In the genomic region with DNA sequence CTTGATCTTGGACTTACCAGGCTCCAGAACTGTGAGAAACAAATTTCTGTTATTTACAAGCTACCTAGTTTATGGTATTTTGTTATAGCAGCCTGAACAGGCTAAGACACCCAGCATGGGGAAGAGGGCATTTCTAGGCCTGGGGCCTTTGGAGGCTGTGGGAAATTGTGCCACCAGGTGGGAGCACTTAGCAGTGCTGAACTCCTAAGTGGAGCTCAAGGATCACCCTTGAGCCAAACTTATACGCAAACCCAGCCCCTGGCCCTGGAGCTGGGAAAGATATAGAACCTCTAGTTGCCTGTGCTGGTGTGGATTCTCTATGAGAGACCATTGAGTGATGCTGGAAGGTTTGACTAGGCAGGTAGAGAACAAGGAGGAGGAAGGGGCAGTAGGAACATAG, we compare ENCODE assay signal across 2 cellular contexts.
TF ChIP-seq lines count a peak whose summit lies in the region.

No MANE protein-coding gene starts in this region.

TF ChIP-seq in HCT116, 20 proteins besides CTCF, POLR2A, EP300 and RAD21:
- no peak for TF ChIP-seq EZH2 (IDR thresholded peaks at IDR 0.05)
- TF ChIP-seq YY1 (IDR thresholded peaks at IDR 0.05; ENCODE audit: extremely low read depth, insufficient replicate concordance, low read depth, low read length), result no peak
- no peak for TF ChIP-seq FOSL1 (IDR thresholded peaks at IDR 0.05; ENCODE audit: low read depth)
- TF ChIP-seq JUND (IDR thresholded peaks at IDR 0.05), result no peak
- TF ChIP-seq SRF (IDR thresholded peaks at IDR 0.05; ENCODE audit: low read depth), result no peak
- no peak for TF ChIP-seq POLR2AphosphoS5 (IDR thresholded peaks at IDR 0.05; ENCODE audit: low read depth, low read length)
- TF ChIP-seq SIN3A (IDR thresholded peaks at IDR 0.05; ENCODE audit: low read depth), result no peak

TF ChIP-seq in WTC11, 78 proteins besides CTCF, POLR2A, EP300 and RAD21:
- TF ChIP-seq, protein P1, sequence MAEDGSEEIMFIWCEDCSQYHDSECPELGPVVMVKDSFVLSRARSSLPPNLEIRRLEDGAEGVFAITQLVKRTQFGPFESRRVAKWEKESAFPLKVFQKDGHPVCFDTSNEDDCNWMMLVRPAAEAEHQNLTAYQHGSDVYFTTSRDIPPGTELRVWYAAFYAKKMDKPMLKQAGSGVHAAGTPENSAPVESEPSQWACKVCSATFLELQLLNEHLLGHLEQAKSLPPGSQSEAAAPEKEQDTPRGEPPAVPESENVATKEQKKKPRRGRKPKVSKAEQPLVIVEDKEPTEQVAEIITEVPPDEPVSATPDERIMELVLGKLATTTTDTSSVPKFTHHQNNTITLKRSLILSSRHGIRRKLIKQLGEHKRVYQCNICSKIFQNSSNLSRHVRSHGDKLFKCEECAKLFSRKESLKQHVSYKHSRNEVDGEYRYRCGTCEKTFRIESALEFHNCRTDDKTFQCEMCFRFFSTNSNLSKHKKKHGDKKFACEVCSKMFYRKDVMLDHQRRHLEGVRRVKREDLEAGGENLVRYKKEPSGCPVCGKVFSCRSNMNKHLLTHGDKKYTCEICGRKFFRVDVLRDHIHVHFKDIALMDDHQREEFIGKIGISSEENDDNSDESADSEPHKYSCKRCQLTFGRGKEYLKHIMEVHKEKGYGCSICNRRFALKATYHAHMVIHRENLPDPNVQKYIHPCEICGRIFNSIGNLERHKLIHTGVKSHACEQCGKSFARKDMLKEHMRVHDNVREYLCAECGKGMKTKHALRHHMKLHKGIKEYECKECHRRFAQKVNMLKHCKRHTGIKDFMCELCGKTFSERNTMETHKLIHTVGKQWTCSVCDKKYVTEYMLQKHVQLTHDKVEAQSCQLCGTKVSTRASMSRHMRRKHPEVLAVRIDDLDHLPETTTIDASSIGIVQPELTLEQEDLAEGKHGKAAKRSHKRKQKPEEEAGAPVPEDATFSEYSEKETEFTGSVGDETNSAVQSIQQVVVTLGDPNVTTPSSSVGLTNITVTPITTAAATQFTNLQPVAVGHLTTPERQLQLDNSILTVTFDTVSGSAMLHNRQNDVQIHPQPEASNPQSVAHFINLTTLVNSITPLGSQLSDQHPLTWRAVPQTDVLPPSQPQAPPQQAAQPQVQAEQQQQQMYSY (CRISPR knock-in tag; IDR thresholded peaks at IDR 0.05), result no peak
- TF ChIP-seq SMAD4 (CRISPR knock-in tag; IDR thresholded peaks at IDR 0.05) (no peak), SOX15 (CRISPR knock-in tag; IDR thresholded peaks at IDR 0.05) (no peak), IRF2 (CRISPR knock-in tag; IDR thresholded peaks at IDR 0.05; ENCODE audit: borderline replicate concordance, low read depth) (no peak), NFE2L1 (CRISPR knock-in tag; IDR thresholded peaks at IDR 0.05) (no peak), NFYB (CRISPR knock-in tag; conservative IDR thresholded peaks at IDR 0.05; ENCODE audit: low read depth) (no peak), ZNF671 (CRISPR knock-in tag; IDR thresholded peaks at IDR 0.05) (no peak)
- TF ChIP-seq, protein P2, sequence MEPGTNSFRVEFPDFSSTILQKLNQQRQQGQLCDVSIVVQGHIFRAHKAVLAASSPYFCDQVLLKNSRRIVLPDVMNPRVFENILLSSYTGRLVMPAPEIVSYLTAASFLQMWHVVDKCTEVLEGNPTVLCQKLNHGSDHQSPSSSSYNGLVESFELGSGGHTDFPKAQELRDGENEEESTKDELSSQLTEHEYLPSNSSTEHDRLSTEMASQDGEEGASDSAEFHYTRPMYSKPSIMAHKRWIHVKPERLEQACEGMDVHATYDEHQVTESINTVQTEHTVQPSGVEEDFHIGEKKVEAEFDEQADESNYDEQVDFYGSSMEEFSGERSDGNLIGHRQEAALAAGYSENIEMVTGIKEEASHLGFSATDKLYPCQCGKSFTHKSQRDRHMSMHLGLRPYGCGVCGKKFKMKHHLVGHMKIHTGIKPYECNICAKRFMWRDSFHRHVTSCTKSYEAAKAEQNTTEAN (CRISPR knock-in tag; IDR thresholded peaks at IDR 0.05), result no peak
- TF ChIP-seq, protein P3, sequence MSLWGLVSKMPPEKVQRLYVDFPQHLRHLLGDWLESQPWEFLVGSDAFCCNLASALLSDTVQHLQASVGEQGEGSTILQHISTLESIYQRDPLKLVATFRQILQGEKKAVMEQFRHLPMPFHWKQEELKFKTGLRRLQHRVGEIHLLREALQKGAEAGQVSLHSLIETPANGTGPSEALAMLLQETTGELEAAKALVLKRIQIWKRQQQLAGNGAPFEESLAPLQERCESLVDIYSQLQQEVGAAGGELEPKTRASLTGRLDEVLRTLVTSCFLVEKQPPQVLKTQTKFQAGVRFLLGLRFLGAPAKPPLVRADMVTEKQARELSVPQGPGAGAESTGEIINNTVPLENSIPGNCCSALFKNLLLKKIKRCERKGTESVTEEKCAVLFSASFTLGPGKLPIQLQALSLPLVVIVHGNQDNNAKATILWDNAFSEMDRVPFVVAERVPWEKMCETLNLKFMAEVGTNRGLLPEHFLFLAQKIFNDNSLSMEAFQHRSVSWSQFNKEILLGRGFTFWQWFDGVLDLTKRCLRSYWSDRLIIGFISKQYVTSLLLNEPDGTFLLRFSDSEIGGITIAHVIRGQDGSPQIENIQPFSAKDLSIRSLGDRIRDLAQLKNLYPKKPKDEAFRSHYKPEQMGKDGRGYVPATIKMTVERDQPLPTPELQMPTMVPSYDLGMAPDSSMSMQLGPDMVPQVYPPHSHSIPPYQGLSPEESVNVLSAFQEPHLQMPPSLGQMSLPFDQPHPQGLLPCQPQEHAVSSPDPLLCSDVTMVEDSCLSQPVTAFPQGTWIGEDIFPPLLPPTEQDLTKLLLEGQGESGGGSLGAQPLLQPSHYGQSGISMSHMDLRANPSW (CRISPR knock-in tag; conservative IDR thresholded peaks at IDR 0.05; ENCODE audit: low read depth), result no peak
- TF ChIP-seq, protein P4, sequence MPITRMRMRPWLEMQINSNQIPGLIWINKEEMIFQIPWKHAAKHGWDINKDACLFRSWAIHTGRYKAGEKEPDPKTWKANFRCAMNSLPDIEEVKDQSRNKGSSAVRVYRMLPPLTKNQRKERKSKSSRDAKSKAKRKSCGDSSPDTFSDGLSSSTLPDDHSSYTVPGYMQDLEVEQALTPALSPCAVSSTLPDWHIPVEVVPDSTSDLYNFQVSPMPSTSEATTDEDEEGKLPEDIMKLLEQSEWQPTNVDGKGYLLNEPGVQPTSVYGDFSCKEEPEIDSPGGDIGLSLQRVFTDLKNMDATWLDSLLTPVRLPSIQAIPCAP (CRISPR knock-in tag; IDR thresholded peaks at IDR 0.05), result no peak
- TF ChIP-seq, protein P5, sequence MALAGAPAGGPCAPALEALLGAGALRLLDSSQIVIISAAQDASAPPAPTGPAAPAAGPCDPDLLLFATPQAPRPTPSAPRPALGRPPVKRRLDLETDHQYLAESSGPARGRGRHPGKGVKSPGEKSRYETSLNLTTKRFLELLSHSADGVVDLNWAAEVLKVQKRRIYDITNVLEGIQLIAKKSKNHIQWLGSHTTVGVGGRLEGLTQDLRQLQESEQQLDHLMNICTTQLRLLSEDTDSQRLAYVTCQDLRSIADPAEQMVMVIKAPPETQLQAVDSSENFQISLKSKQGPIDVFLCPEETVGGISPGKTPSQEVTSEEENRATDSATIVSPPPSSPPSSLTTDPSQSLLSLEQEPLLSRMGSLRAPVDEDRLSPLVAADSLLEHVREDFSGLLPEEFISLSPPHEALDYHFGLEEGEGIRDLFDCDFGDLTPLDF (CRISPR knock-in tag; IDR thresholded peaks at IDR 0.05), result no peak
TF ChIP-seq in WTC11: peak in this region for 0.
